In genomic region chr1:8847990-8848389, GRCh38 we compare ENCODE assay signal across 1 cellular context.
TF ChIP-seq lines count a peak whose summit lies in the region.

No MANE protein-coding gene starts in this region.

TF ChIP-seq in HepG2, 621 proteins besides CTCF, POLR2A, EP300 and RAD21 (continues in another document):
- TF ChIP-seq HOMEZ (CRISPR knock-in tag; IDR thresholded peaks at IDR 0.05; ENCODE audit: low read depth), result peak; percentile 26; the same call in 1 of the 2 replicates
- TF ChIP-seq NR2F2 (IDR thresholded peaks at IDR 0.05; ENCODE audit: borderline replicate concordance, low read depth), result no peak
- TF ChIP-seq ADNP (CRISPR knock-in tag; IDR thresholded peaks at IDR 0.05), result 0 out of 2 replicates have a peak, but pooled peaks have one; percentile 23
- peak; percentile 51; the same call in 1 of the 2 replicates for TF ChIP-seq SAP130 (CRISPR knock-in tag; IDR thresholded peaks at IDR 0.05; ENCODE audit: low read depth)
- no peak for TF ChIP-seq ZNF777 (CRISPR knock-in tag; IDR thresholded peaks at IDR 0.05)
- no peak for TF ChIP-seq WIZ (CRISPR knock-in tag; IDR thresholded peaks at IDR 0.05)
- no peak for TF ChIP-seq ZNF737 (CRISPR knock-in tag; IDR thresholded peaks at IDR 0.05; ENCODE audit: borderline replicate concordance)
- 0 out of 2 replicates have a peak, but pooled peaks have one; percentile 58 for TF ChIP-seq ZMYM2 (CRISPR knock-in tag; IDR thresholded peaks at IDR 0.05)
- TF ChIP-seq ZFP36L1 (CRISPR knock-in tag; IDR thresholded peaks at IDR 0.05), result no peak
- peak; percentile 33; the same call in 1 of the 2 replicates for TF ChIP-seq ZNF362 (CRISPR knock-in tag; IDR thresholded peaks at IDR 0.05; ENCODE audit: borderline replicate concordance)
- TF ChIP-seq ATAD3A (CRISPR knock-in tag; IDR thresholded peaks at IDR 0.05), result no peak
- TF ChIP-seq ZNF207 (IDR thresholded peaks at IDR 0.05; ENCODE audit: borderline replicate concordance), result no peak
- no peak for TF ChIP-seq PAX8 (CRISPR knock-in tag; IDR thresholded peaks at IDR 0.05; ENCODE audit: borderline replicate concordance)
- TF ChIP-seq THAP9 (CRISPR knock-in tag; IDR thresholded peaks at IDR 0.05; ENCODE audit: borderline replicate concordance), result 0 out of 2 replicates have a peak, but pooled peaks have one; percentile 15
- TF ChIP-seq ZNF225 (CRISPR knock-in tag; IDR thresholded peaks at IDR 0.05), result no peak
- peak; percentile 57; the same call in 1 of the 2 replicates for TF ChIP-seq ZMYM4 (CRISPR knock-in tag; IDR thresholded peaks at IDR 0.05)
- 0 out of 2 replicates have a peak, but pooled peaks have one; percentile 23 for TF ChIP-seq HDAC2 (CRISPR knock-in tag; IDR thresholded peaks at IDR 0.05)
- TF ChIP-seq YEATS4 (CRISPR knock-in tag; IDR thresholded peaks at IDR 0.05; ENCODE audit: borderline replicate concordance), result peak; percentile 55; the same call in 1 of the 2 replicates
- TF ChIP-seq ESRRA (CRISPR knock-in tag; IDR thresholded peaks at IDR 0.05; ENCODE audit: low read depth), result no peak
- TF ChIP-seq PHF5A (CRISPR knock-in tag; IDR thresholded peaks at IDR 0.05; ENCODE audit: low read depth, unreplicated experiment), result no peak
- peak; percentile 30; the same call in 1 of the 2 replicates for TF ChIP-seq GATAD2A (CRISPR knock-in tag; IDR thresholded peaks at IDR 0.05)
- TF ChIP-seq SRY (CRISPR knock-in tag; IDR thresholded peaks at IDR 0.05), result peak; percentile 16; the same call in 1 of the 2 replicates
- no peak for TF ChIP-seq ZNF414 (CRISPR knock-in tag; IDR thresholded peaks at IDR 0.05)
- peak; percentile 52; the same call in 1 of the 2 replicates for TF ChIP-seq RXRB (CRISPR knock-in tag; IDR thresholded peaks at IDR 0.05; ENCODE audit: borderline replicate concordance)
- no peak for TF ChIP-seq ZGPAT (CRISPR knock-in tag; IDR thresholded peaks at IDR 0.05)
- TF ChIP-seq BATF2 (CRISPR knock-in tag; IDR thresholded peaks at IDR 0.05), result no peak
- peak; percentile 85 for TF ChIP-seq RARA (CRISPR knock-in tag; IDR thresholded peaks at IDR 0.05)
- TF ChIP-seq ZSCAN30 (CRISPR knock-in tag; IDR thresholded peaks at IDR 0.05), result no peak
- TF ChIP-seq ZNF292 (CRISPR knock-in tag; IDR thresholded peaks at IDR 0.05; ENCODE audit: borderline replicate concordance, low read depth), result peak; percentile 95
- TF ChIP-seq ZNF280B (CRISPR knock-in tag; IDR thresholded peaks at IDR 0.05; ENCODE audit: borderline replicate concordance), result peak; percentile 26; the same call in 1 of the 2 replicates
- TF ChIP-seq TRIM24 (CRISPR knock-in tag; IDR thresholded peaks at IDR 0.05), result no peak
- TF ChIP-seq NFYB (CRISPR knock-in tag; IDR thresholded peaks at IDR 0.05), result no peak
- TF ChIP-seq ZNF18 (CRISPR knock-in tag; IDR thresholded peaks at IDR 0.05; ENCODE audit: insufficient replicate concordance), result no peak
- TF ChIP-seq STAG1 (CRISPR knock-in tag; IDR thresholded peaks at IDR 0.05), result 0 out of 2 replicates have a peak, but pooled peaks have one; percentile 29
- TF ChIP-seq TFAP4 (IDR thresholded peaks at IDR 0.05; ENCODE audit: borderline replicate concordance, low read depth), result peak; percentile 91; the same call in 1 of the 2 replicates
- TF ChIP-seq XBP1 (CRISPR knock-in tag; IDR thresholded peaks at IDR 0.05), result no peak
- no peak for TF ChIP-seq NFYC (CRISPR knock-in tag; IDR thresholded peaks at IDR 0.05)
- no peak; the same call in 1 of the 2 replicates for TF ChIP-seq KLF13 (CRISPR knock-in tag; IDR thresholded peaks at IDR 0.05)
- TF ChIP-seq ZFX (CRISPR knock-in tag; IDR thresholded peaks at IDR 0.05; ENCODE audit: low read depth), result 0 out of 2 replicates have a peak, but pooled peaks have one; percentile 31
- no peak for TF ChIP-seq ZNF10 (CRISPR knock-in tag; IDR thresholded peaks at IDR 0.05; ENCODE audit: borderline replicate concordance, low read depth)
- no peak for TF ChIP-seq ZNF792 (CRISPR knock-in tag; IDR thresholded peaks at IDR 0.05)
- 0 out of 2 replicates have a peak, but pooled peaks have one; percentile 37 for TF ChIP-seq MYC (CRISPR knock-in tag; IDR thresholded peaks at IDR 0.05; ENCODE audit: borderline replicate concordance)
- no peak for TF ChIP-seq MIXL1 (CRISPR knock-in tag; IDR thresholded peaks at IDR 0.05)
- TF ChIP-seq ZNF367 (CRISPR knock-in tag; IDR thresholded peaks at IDR 0.05; ENCODE audit: borderline replicate concordance), result no peak
- peak; percentile 18; the same call in 1 of the 2 replicates for TF ChIP-seq ZNF263 (CRISPR knock-in tag; IDR thresholded peaks at IDR 0.05)
- peak; percentile 49 for TF ChIP-seq TEAD3 (CRISPR knock-in tag; optimal IDR thresholded peaks at IDR 0.05; ENCODE audit: borderline replicate concordance)
- TF ChIP-seq BCL6 (CRISPR knock-in tag; IDR thresholded peaks at IDR 0.05), result 0 out of 2 replicates have a peak, but pooled peaks have one; percentile 7
- TF ChIP-seq ZNF460 (CRISPR knock-in tag; IDR thresholded peaks at IDR 0.05; ENCODE audit: borderline replicate concordance), result no peak
